Comparison of ENCODE assay signal across 11 cellular contexts in the genomic region with DNA sequence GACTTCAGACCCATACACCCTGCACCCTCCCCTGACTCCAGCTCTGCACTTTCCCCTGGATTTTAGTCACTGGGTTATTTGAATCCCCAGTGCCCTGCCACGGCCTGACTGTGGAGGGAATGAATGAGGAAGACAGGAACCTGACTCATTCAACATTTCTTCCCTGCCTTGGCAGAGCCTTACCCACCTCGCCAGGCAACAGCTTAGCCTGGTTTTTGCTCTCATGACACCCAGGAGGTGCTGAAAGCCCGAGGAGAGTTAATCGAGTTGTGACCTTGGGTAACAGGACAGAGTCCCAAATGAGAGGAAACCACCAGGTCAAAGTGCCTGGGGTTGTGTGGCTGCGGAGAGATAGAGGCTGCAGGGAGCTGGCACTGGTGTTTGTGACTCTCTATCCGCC.
DNase-seq lines count a peak whose midpoint lies in the region; ATAC-seq, FAIRE-seq and TF ChIP-seq lines count a peak whose summit lies in the region.
"Had no signal": no experiment of that assay in that cellular context is flagged by ENCODE, and none has a peak within 500 bp of the region (broad histone marks: within the 10 kb centered on the region; RNA-seq: fewer than 3 reads in every experiment).

No MANE protein-coding gene starts in this region.

- peaks cover 17% of the 10 kb centered on the region for H3K27me3 Mint-ChIP-seq in astrocyte (ENCODE audit: low read depth, unreplicated experiment)
- no peaks in the 10 kb centered on the region for H3K27me3 Mint-ChIP-seq in stimulated activated naive B cell treated with anti-CD40 and anti-IgM and Interleukin-4, amounts not matched to agents 10 μg/mL and 1 μg/mL and 100 μg/mL, for 72 hours

- H3K36me3 ChIP-seq in astrocyte (ENCODE audit: insufficient read depth, low read length) (no peaks in the 10 kb centered on the region), heart right ventricle (no peaks in the 10 kb centered on the region), smooth muscle cell (ENCODE audit: low read depth) (no peaks in the 10 kb centered on the region)

- peak; percentile 86 for DNase-seq in HT1080 (ENCODE audit: low read depth)
- DNase-seq in astrocyte (ENCODE audit: low read depth): peak; percentile 35
- DNase-seq in heart right ventricle: peak; percentile 37 to 70
- DNase-seq in smooth muscle cell (lab: John Stamatoyannopoulos, UW; ENCODE audit: unreplicated experiment): no peak
- DNase-seq in stimulated activated naive B cell treated with anti-CD40 and anti-IgM and Interleukin-4, amounts not matched to agents 10 μg/mL and 1 μg/mL and 100 μg/mL, for 72 hours: no peak
- DNase-seq: activated CD4-positive, alpha-beta T cell treated with anti-CD3 and anti-CD28 coated beads, Interleukin-2, amount 50 U/mL, for 1 hour; GDM1; glutamatergic neuron; stimulated activated CD4-positive, alpha-beta T cell treated with anti-CD3 and anti-CD28 coated beads, Interleukin-15, amount 100 ng/mL, for 24 hours had no signal

- ATAC-seq in heart right ventricle: peak; percentile 73 to 94 (median 92)
- no peak for ATAC-seq in GM18870 (IDR thresholded peaks at IDR 0.05; ENCODE audit: unreplicated experiment)
- ATAC-seq in stimulated activated naive B cell treated with anti-CD40 and anti-IgM and Interleukin-4, amounts not matched to agents 10 μg/mL and 1 μg/mL and 100 μg/mL, for 72 hours (replicated peaks): no peak
- ATAC-seq in HG03378 (IDR thresholded peaks at IDR 0.05; ENCODE audit: unreplicated experiment): no peak

- H3K4me1 Mint-ChIP-seq in astrocyte (ENCODE audit: low read depth, unreplicated experiment): peaks cover 5% of the 10 kb centered on the region
- H3K4me1 Mint-ChIP-seq in stimulated activated naive B cell treated with anti-CD40 and anti-IgM and Interleukin-4, amounts not matched to agents 10 μg/mL and 1 μg/mL and 100 μg/mL, for 72 hours: peaks cover 24 to 44% of the 10 kb centered on the region in 2 donors

- no peak overlapping the region for H3K27ac Mint-ChIP-seq in astrocyte (ENCODE audit: unreplicated experiment)
- H3K27ac Mint-ChIP-seq in stimulated activated naive B cell treated with anti-CD40 and anti-IgM and Interleukin-4, amounts not matched to agents 10 μg/mL and 1 μg/mL and 100 μg/mL, for 72 hours: no peak overlapping the region

- H3K9me3 ChIP-seq in astrocyte (ENCODE audit: insufficient read depth, low read depth, low read length) (no peaks in the 10 kb centered on the region), heart right ventricle (peaks cover 0 to under 1% (median 0%) of the 10 kb centered on the region in 11 donors), smooth muscle cell (replicated peaks; ENCODE audit: low read depth) (no peaks in the 10 kb centered on the region)

- peak; percentile 55 for FAIRE-seq in astrocyte (lab: Jason Lieb, UNC)

- no peaks in the 10 kb centered on the region for H4K20me1 ChIP-seq in astrocyte (ENCODE audit: insufficient read depth, low read length)
- H4K20me1 ChIP-seq in smooth muscle cell (ENCODE audit: low read depth): no peaks in the 10 kb centered on the region

- H3F3A ChIP-seq in smooth muscle cell (ENCODE audit: low read depth): peaks cover 3% of the 10 kb centered on the region

- H3K9ac ChIP-seq in astrocyte (ENCODE audit: low read length): no peak overlapping the region
- no peak overlapping the region for H3K9ac ChIP-seq in smooth muscle cell (ENCODE audit: low read depth)

- H3K9me3 Mint-ChIP-seq in astrocyte (ENCODE audit: unreplicated experiment): no peaks in the 10 kb centered on the region
- H3K9me3 Mint-ChIP-seq in stimulated activated naive B cell treated with anti-CD40 and anti-IgM and Interleukin-4, amounts not matched to agents 10 μg/mL and 1 μg/mL and 100 μg/mL, for 72 hours: peaks cover 2 to 5% of the 10 kb centered on the region in 2 donors

- no peaks in the 10 kb centered on the region for H3K36me3 Mint-ChIP-seq in astrocyte (ENCODE audit: low read depth, unreplicated experiment)
- H3K36me3 Mint-ChIP-seq in stimulated activated naive B cell treated with anti-CD40 and anti-IgM and Interleukin-4, amounts not matched to agents 10 μg/mL and 1 μg/mL and 100 μg/mL, for 72 hours: peaks cover 0 to 2% of the 10 kb centered on the region in 2 donors

- H3K79me2 ChIP-seq in astrocyte (ENCODE audit: insufficient read depth, low read length) (no peaks in the 10 kb centered on the region), smooth muscle cell (ENCODE audit: low read depth) (no peaks in the 10 kb centered on the region)

- H3K4me1 ChIP-seq in astrocyte (ENCODE audit: insufficient read depth, low read length) (peaks cover 9% of the 10 kb centered on the region), heart right ventricle (peaks cover 0 to 30% (median 8%) of the 10 kb centered on the region in 9 donors), smooth muscle cell (ENCODE audit: low read depth) (peaks cover 13% of the 10 kb centered on the region)

- no peak overlapping the region for H3K27ac ChIP-seq in astrocyte (ENCODE audit: low read depth, low read length)
- peak overlapping the region in 9 of 10 donors; percentile 45 to 81 (median 72) for H3K27ac ChIP-seq in heart right ventricle
- no peak overlapping the region for H3K27ac ChIP-seq in smooth muscle cell (ENCODE audit: low read depth)

- H3K4me3 Mint-ChIP-seq in astrocyte (ENCODE audit: unreplicated experiment): no peak overlapping the region
- H3K4me3 Mint-ChIP-seq in stimulated activated naive B cell treated with anti-CD40 and anti-IgM and Interleukin-4, amounts not matched to agents 10 μg/mL and 1 μg/mL and 100 μg/mL, for 72 hours: no peak overlapping the region

- H3K4me2 ChIP-seq in astrocyte (ENCODE audit: low read length) (peak overlapping the region; percentile 35), smooth muscle cell (peak overlapping the region; percentile 22)

- H3K27me3 ChIP-seq in astrocyte (ENCODE audit: insufficient read depth, low read length) (no peaks in the 10 kb centered on the region), heart right ventricle (no peaks in the 10 kb centered on the region), smooth muscle cell (ENCODE audit: low read depth) (no peaks in the 10 kb centered on the region)

- 33 to 51% methylated on average over 6 of the region's 6 CpGs for WGBS in heart right ventricle, 2 donors
- 47% methylated on average over 6 of the region's 6 CpGs for WGBS in smooth muscle cell (ENCODE audit: low lambda C conversion rate)

- H2AFZ ChIP-seq in astrocyte (ENCODE audit: low read depth, low read length) (no peak overlapping the region), smooth muscle cell (ENCODE audit: low read depth) (no peak overlapping the region)

- TF ChIP-seq CTCF in astrocyte (IDR thresholded peaks at IDR 0.05; ENCODE audit: insufficient read depth, low read depth, low read length) (no peak), heart right ventricle (IDR thresholded peaks at IDR 0.05) (no peak), smooth muscle cell (IDR thresholded peaks at IDR 0.05; ENCODE audit: borderline replicate concordance, insufficient read depth, poor library complexity, severe bottlenecking) (no peak)

- intact Hi-C loops in heart right ventricle (cut with DNase I): no loop called here

- H3K4me3 ChIP-seq in astrocyte (ENCODE audit: insufficient read depth, low read depth, low read length) (no peak overlapping the region), heart right ventricle (no peak overlapping the region), smooth muscle cell (no peak overlapping the region)

Comparison
In these comparisons a context has a peak if more than half of its experiments do, and no peak if none do; other contexts are left out.
1. DNase-seq: peak in HT1080 (single experiment), astrocyte (single experiment) and heart right ventricle (2 of 2); none in smooth muscle cell (single experiment) and stimulated activated naive B cell treated with anti-CD40 and anti-IgM and Interleukin-4, amounts not matched to agents 10 μg/mL and 1 μg/mL and 100 μg/mL, for 72 hours (single experiment).
2. H3K27ac ChIP-seq: peak in heart right ventricle (9 of 10); none in astrocyte (single experiment) and smooth muscle cell (single experiment).
3. ATAC-seq: peak in heart right ventricle (8 of 8); none in GM18870 (single experiment), stimulated activated naive B cell treated with anti-CD40 and anti-IgM and Interleukin-4, amounts not matched to agents 10 μg/mL and 1 μg/mL and 100 μg/mL, for 72 hours (0 of 2) and HG03378 (single experiment).